ENCODE assay signal across 1 cellular context in genomic region chr1:12453400-12454343, GRCh38.
TF ChIP-seq lines count a peak whose summit lies in the region.

No MANE protein-coding gene starts in this region.

TF ChIP-seq in K562, 482 proteins besides CTCF, POLR2A, EP300 and RAD21 (continued from another document and continues in another):
- TF ChIP-seq FOXP4 (CRISPR knock-in tag; IDR thresholded peaks at IDR 0.05; ENCODE audit: borderline replicate concordance) (0 out of 2 replicates have a peak, but pooled peaks have one; percentile 32), MGA (IDR thresholded peaks at IDR 0.05) (peak; percentile 13; the same call in 1 of the 2 replicates), SMAD4 (CRISPR knock-in tag; conservative IDR thresholded peaks at IDR 0.05) (0 out of 2 replicates have a peak, but pooled peaks have one; percentile 27), WHSC1 (IDR thresholded peaks at IDR 0.05; ENCODE audit: low read length) (peak; percentile 80), ZNF644 (tag; IDR thresholded peaks at IDR 0.05; ENCODE audit: low read depth) (0 out of 2 replicates have a peak, but pooled peaks have one; percentile 48), VEZF1 (CRISPR knock-in tag; IDR thresholded peaks at IDR 0.05) (no peak), HMBOX1 (IDR thresholded peaks at IDR 0.05) (peak; percentile 64; the same call in 1 of the 2 replicates), FOXK1 (CRISPR knock-in tag; IDR thresholded peaks at IDR 0.05; ENCODE audit: borderline replicate concordance) (peak; percentile 77; the same call in 1 of the 2 replicates), ELK1 (CRISPR knock-in tag; IDR thresholded peaks at IDR 0.05) (no peak), ZNF592 (IDR thresholded peaks at IDR 0.05) (peak; percentile 81), JUND (IDR thresholded peaks at IDR 0.05; ENCODE audit: borderline replicate concordance, low read depth, low read length) (0 out of 2 replicates have a peak, but pooled peaks have one; percentile 6), JUND (tag; IDR thresholded peaks at IDR 0.05; ENCODE audit: borderline replicate concordance, low read depth, low read length) (no peak; the same call in 2 of the 3 replicates), ZNF395 (CRISPR knock-in tag; IDR thresholded peaks at IDR 0.05) (0 out of 2 replicates have a peak, but pooled peaks have one; percentile 27), MEIS2 (IDR thresholded peaks at IDR 0.05; ENCODE audit: partially characterized antibody) (peak; percentile 42), ZNF165 (CRISPR knock-in tag; IDR thresholded peaks at IDR 0.05; ENCODE audit: borderline replicate concordance) (0 out of 2 replicates have a peak, but pooled peaks have one; percentile 46)
- TF ChIP-seq, protein P1, sequence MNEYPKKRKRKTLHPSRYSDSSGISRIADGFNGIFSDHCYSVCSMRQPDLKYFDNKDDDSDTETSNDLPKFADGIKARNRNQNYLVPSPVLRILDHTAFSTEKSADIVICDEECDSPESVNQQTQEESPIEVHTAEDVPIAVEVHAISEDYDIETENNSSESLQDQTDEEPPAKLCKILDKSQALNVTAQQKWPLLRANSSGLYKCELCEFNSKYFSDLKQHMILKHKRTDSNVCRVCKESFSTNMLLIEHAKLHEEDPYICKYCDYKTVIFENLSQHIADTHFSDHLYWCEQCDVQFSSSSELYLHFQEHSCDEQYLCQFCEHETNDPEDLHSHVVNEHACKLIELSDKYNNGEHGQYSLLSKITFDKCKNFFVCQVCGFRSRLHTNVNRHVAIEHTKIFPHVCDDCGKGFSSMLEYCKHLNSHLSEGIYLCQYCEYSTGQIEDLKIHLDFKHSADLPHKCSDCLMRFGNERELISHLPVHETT (CRISPR knock-in tag; conservative IDR thresholded peaks at IDR 0.05 in 1 of 2, IDR thresholded peaks at IDR 0.05 in 1 of 2) = 0 out of 4 replicates have a peak, but pooled peaks of 1 of the 2 experiments have one; percentile 4
- TF ChIP-seq, protein P2, sequence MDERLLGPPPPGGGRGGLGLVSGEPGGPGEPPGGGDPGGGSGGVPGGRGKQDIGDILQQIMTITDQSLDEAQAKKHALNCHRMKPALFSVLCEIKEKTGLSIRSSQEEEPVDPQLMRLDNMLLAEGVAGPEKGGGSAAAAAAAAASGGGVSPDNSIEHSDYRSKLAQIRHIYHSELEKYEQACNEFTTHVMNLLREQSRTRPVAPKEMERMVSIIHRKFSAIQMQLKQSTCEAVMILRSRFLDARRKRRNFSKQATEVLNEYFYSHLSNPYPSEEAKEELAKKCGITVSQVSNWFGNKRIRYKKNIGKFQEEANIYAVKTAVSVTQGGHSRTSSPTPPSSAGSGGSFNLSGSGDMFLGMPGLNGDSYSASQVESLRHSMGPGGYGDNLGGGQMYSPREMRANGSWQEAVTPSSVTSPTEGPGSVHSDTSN (CRISPR knock-in tag; IDR thresholded peaks at IDR 0.05; ENCODE audit: low read depth) = no peak
- TF ChIP-seq, protein P2 (tag; conservative IDR thresholded peaks at IDR 0.05; ENCODE audit: low read depth) = peak; percentile 47
